ENCODE assay signal across 10 cellular contexts in genomic region chr5:761854-762685, GRCh38. TPM values are rescaled to one million over a fixed set of nuclear protein-coding genes. Genes with fewer than 3 reads are reported as not detected.
DNase-seq lines count a peak whose midpoint lies in the region; ATAC-seq, FAIRE-seq and TF ChIP-seq lines count a peak whose summit lies in the region.
"Had no signal": no experiment of that assay in that cellular context is flagged by ENCODE, and none has a peak within 500 bp of the region (broad histone marks: within the 10 kb centered on the region; RNA-seq: fewer than 3 reads in every experiment).

No MANE protein-coding gene starts in this region.

- peaks cover 26% of the 10 kb centered on the region for H3K27me3 Mint-ChIP-seq in central memory CD8-positive, alpha-beta T cell

- no peak for FAIRE-seq in H54 (lab: Jason Lieb, UNC)

- H3K27ac Mint-ChIP-seq in central memory CD8-positive, alpha-beta T cell (ENCODE audit: low read depth), result peak overlapping the region; percentile 65

- H3K4me3 ChIP-seq in BE2C (ENCODE audit: low read depth, low read length), result no peak overlapping the region
- H3K4me3 ChIP-seq in transverse colon, result no peak overlapping the region
- H3K4me3 ChIP-seq: skin epidermis had no signal

- in situ Hi-C loops in transverse colon (cut with MboI; ENCODE audit: low pct_ligation_motif_present in 1 of 4, low pct_unique_long_range_greater_than_20kb in 1 of 4, low sequenced_read_pairs in 3 of 4), result no loop called here

- no peaks in the 10 kb centered on the region for H3K27me3 ChIP-seq in BE2C
- H3K27me3 ChIP-seq in transverse colon, result no peaks in the 10 kb centered on the region

- DNase-seq in BE2C, result peak; percentile 35
- peak; percentile 2 for DNase-seq in H54 (ENCODE audit: insufficient read length, low spot score)
- peak in 1 of 2 donors; percentile 12 for DNase-seq in central memory CD8-positive, alpha-beta T cell (ENCODE audit: low spot score in 2 of 2)
- DNase-seq in mesenteric fat pad (ENCODE audit: low spot score), result peak; percentile 94
- DNase-seq in transverse colon, result no peak
- no peak for DNase-seq in dedifferentiated amniotic fluid mesenchymal stem cell (ENCODE audit: extremely low spot score)
- DNase-seq: foreskin fibroblast had no signal

- H3K4me1 ChIP-seq in BE2C (no peaks in the 10 kb centered on the region), transverse colon (peaks cover 24 to 30% (median 28%) of the 10 kb centered on the region in 4 donors)

- no peak for TF ChIP-seq POLR2A in H54 (IDR thresholded peaks at IDR 0.05; ENCODE audit: low read depth, low read length)
- TF ChIP-seq POLR2A in transverse colon (IDR thresholded peaks at IDR 0.05), result no peak

- TF ChIP-seq CTCF in BE2C (IDR thresholded peaks at IDR 0.05; ENCODE audit: low read depth, low read length) (no peak), transverse colon (IDR thresholded peaks at IDR 0.05) (no peak)

- H3K9me3 ChIP-seq in BE2C, result no peaks in the 10 kb centered on the region; the same call in 1 of the 2 replicates
- H3K9me3 ChIP-seq in transverse colon, result no peaks in the 10 kb centered on the region

- intact Hi-C loops in transverse colon (cut with DNase I; ENCODE audit: low total_unique reads), result no loop called here

- H3K36me3 ChIP-seq in BE2C, result no peaks in the 10 kb centered on the region
- H3K36me3 ChIP-seq in transverse colon, result no peaks in the 10 kb centered on the region

- ATAC-seq in central memory CD8-positive, alpha-beta T cell (replicated peaks; ENCODE audit: extremely low read depth, poor library complexity, severe bottlenecking), result no peak
- no peak for ATAC-seq in HG03457 (IDR thresholded peaks at IDR 0.05; ENCODE audit: unreplicated experiment)
- ATAC-seq in HG02759 (IDR thresholded peaks at IDR 0.05; ENCODE audit: unreplicated experiment), result no peak

- H3K36me3 Mint-ChIP-seq in central memory CD8-positive, alpha-beta T cell (ENCODE audit: insufficient read depth), result peaks cover 15% of the 10 kb centered on the region

- no peak overlapping the region for H3K4me3 Mint-ChIP-seq in central memory CD8-positive, alpha-beta T cell

- H3K27ac ChIP-seq in transverse colon, result no peak overlapping the region
- H3K27ac ChIP-seq: skin epidermis had no signal

- peaks cover 16% of the 10 kb centered on the region for H3K4me1 Mint-ChIP-seq in central memory CD8-positive, alpha-beta T cell

- TF ChIP-seq EP300 in transverse colon (IDR thresholded peaks at IDR 0.05; ENCODE audit: low read depth), result no peak

- no peaks in the 10 kb centered on the region for H3K9me3 Mint-ChIP-seq in central memory CD8-positive, alpha-beta T cell

- WGBS in transverse colon (ENCODE audit: low coverage in 1 of 2), 2 donors, result 83 to 100% methylated on average over 1 to 8 of the region's 8 CpGs

RNA-seq across cellular contexts. Expression of gene ZDHHC11B, which starts 22.5 kb away (rescaled TPM):
- polyA plus RNA-seq in BE2C (2012; ENCODE audit: insufficient read depth, insufficient read length, low read depth), result 21.0 TPM
- total RNA-seq in mesenteric fat pad (6.9 TPM), transverse colon (10 to 100 TPM in 1 of 4 donors, 1 to 10 TPM in 2, not detected in 1; 1.1 to 18.9 (median 2.4) TPM)

Comparison
In these comparisons a context has a peak if more than half of its experiments do, and no peak if none do; other contexts are left out.
1. DNase-seq: peak in BE2C (single experiment), H54 (single experiment) and mesenteric fat pad (single experiment); none in transverse colon (single experiment) and dedifferentiated amniotic fluid mesenchymal stem cell (single experiment).